Comparison of ENCODE assay signal across 8 cellular contexts in the genomic region with DNA sequence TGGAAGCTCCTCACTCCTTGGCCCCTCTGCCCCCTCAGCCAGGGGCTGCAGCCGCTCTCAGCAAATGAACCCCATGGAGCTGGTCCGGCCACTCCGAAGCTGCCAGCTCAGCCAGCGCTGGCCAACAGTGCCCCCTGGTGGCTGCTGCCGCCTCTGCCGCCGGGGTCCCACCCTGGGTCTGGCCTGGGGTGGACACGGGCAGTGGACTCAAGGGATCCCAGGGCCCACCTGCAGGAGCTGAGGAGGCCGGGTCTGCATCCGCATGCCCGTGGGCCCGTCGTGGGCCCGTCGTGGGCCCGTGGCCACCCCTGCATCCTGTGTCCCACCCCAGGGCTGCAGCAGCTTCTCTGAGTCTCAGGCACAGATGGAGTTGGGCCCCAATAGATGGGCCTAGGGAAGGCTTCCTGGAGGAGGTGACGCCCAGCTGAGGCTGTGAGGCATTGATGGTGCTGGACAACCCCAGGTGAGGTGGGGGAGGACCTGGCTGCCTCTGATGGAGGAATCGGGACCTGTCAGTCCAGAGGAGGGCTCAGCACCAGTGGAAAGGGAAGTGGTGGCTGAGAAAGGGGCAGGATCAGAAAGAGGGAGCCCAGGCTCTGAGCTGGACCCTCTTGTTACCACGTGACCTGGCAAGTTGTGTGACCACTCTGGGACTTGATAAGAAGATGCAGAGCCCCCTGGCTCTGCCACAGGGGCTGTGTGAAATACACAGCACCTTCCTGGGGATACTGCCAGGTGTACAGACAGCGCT.
DNase-seq lines count a peak whose midpoint lies in the region; ATAC-seq, FAIRE-seq and TF ChIP-seq lines count a peak whose summit lies in the region.

No MANE protein-coding gene starts in this region.

- H3K36me3 Mint-ChIP-seq in glutamatergic neuron (ENCODE audit: unreplicated experiment) (peaks cover 13% of the 10 kb centered on the region), progenitor cell of endocrine pancreas (ENCODE audit: insufficient read depth) (no peaks in the 10 kb centered on the region)

- H3K9me3 Mint-ChIP-seq in glutamatergic neuron (ENCODE audit: unreplicated experiment), result peaks cover 35% of the 10 kb centered on the region
- no peaks in the 10 kb centered on the region for H3K9me3 Mint-ChIP-seq in progenitor cell of endocrine pancreas (ENCODE audit: low read depth)

- TF ChIP-seq CTCF in glutamatergic neuron (IDR thresholded peaks at IDR 0.05; ENCODE audit: partially characterized antibody, unreplicated experiment), result peak; percentile 66
- TF ChIP-seq CTCF in progenitor cell of endocrine pancreas (IDR thresholded peaks at IDR 0.05; ENCODE audit: unreplicated experiment), result peak; percentile 95

- DNase-seq in NCI-H1694 (lab: John Stamatoyannopoulos, UW), result peak; percentile 12
- DNase-seq in NCI-H1694 treated with DMSO at 0.1 percent for 48 hours (lab: John Stamatoyannopoulos, UW), result no peak
- peak; percentile 47 for DNase-seq in NCI-H510A treated with DMSO at 0.1 percent for 48 hours (lab: John Stamatoyannopoulos, UW)
- peak; percentile 69 for DNase-seq in activated T-cell treated with anti-CD3 and anti-CD28 coated beads, Interleukin-2, amount 50 U/mL, for 1 hour
- DNase-seq in glutamatergic neuron, result peak; percentile 51
- DNase-seq in progenitor cell of endocrine pancreas (ENCODE audit: low spot score, unreplicated experiment), result peak; percentile 96
- DNase-seq in urothelium cell line (ENCODE audit: low spot score), result peak; percentile 81

- H3K27me3 Mint-ChIP-seq in glutamatergic neuron (ENCODE audit: unreplicated experiment) (peaks cover 15% of the 10 kb centered on the region), progenitor cell of endocrine pancreas (peaks cover 23% of the 10 kb centered on the region)

- FAIRE-seq in urothelium cell line (lab: Jason Lieb, UNC), result peak; percentile 62

- H3K4me3 Mint-ChIP-seq in glutamatergic neuron (ENCODE audit: unreplicated experiment) (no peak overlapping the region), progenitor cell of endocrine pancreas (ENCODE audit: low read depth) (no peak overlapping the region)

- H3K27ac Mint-ChIP-seq in glutamatergic neuron (ENCODE audit: unreplicated experiment), result no peak overlapping the region
- H3K27ac Mint-ChIP-seq in progenitor cell of endocrine pancreas, result no peak overlapping the region

- no peaks in the 10 kb centered on the region for H3K4me1 Mint-ChIP-seq in glutamatergic neuron (ENCODE audit: low read depth, unreplicated experiment)
- no peaks in the 10 kb centered on the region for H3K4me1 Mint-ChIP-seq in progenitor cell of endocrine pancreas (ENCODE audit: low read depth)

- ATAC-seq in GM18520 (IDR thresholded peaks at IDR 0.05; ENCODE audit: unreplicated experiment), result no peak
